13 cellular contexts compared by ENCODE assay signal in the genomic region with DNA sequence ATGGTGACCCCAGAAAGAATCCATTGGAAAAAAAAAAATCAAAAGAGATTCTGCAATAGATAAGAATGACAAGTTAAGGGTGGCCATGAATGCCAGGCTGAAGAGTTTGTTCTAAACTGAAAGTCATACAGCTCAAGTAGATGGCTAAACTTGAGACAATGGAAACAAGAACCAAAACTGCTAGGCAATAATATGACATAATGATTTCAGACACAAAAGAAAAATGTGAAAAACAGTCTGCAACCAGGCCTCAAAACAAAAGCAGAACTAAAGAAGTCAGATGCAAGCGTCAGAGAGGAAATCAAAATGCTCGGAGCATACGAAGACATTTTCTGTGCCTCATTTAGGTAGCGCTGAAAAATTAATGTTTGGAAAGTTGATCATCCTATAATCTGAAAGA. TPM values are rescaled to one million over a fixed set of nuclear protein-coding genes. Genes with fewer than 3 reads are reported as not detected.
DNase-seq lines count a peak whose midpoint lies in the region; ATAC-seq, FAIRE-seq and TF ChIP-seq lines count a peak whose summit lies in the region.
"Had no signal": no experiment of that assay in that cellular context is flagged by ENCODE, and none has a peak within 500 bp of the region (broad histone marks: within the 10 kb centered on the region; RNA-seq: fewer than 3 reads in every experiment).

No MANE protein-coding gene starts in this region.

- H3K27me3 ChIP-seq in adrenal gland (no peaks in the 10 kb centered on the region), neural progenitor cell (no peaks in the 10 kb centered on the region)
- H3K27me3 ChIP-seq: transverse colon had no signal

- H3K36me3 Mint-ChIP-seq in neural progenitor cell: peaks cover 11% of the 10 kb centered on the region

- H3K4me3 ChIP-seq in adrenal gland: no peak overlapping the region
- no peak overlapping the region for H3K4me3 ChIP-seq in neural progenitor cell
- H3K4me3 ChIP-seq: transverse colon had no signal

- WGBS in adrenal gland, 4 donors: 75 to 94% (median 82%) methylated on average over 4 of the region's 4 CpGs

- no peaks in the 10 kb centered on the region for H3K9me3 Mint-ChIP-seq in neural progenitor cell
- H3K9me3 Mint-ChIP-seq: CD4-positive, alpha-beta T cell; naive thymus-derived CD8-positive, alpha-beta T cell had no signal

- TF ChIP-seq CTCF in adrenal gland (IDR thresholded peaks at IDR 0.05) (no peak), neural progenitor cell (IDR thresholded peaks at IDR 0.05) (no peak)

- intact Hi-C loops in adrenal gland (cut with DNase I): no loop called here

- H3K9me3 ChIP-seq in adrenal gland (replicated peaks in 1 of 3) (no peaks in the 10 kb centered on the region), neural progenitor cell (ENCODE audit: low read depth) (no peaks in the 10 kb centered on the region)
- H3K9me3 ChIP-seq: transverse colon had no signal

- no peaks in the 10 kb centered on the region for H3F3A ChIP-seq in neural progenitor cell (ENCODE audit: low read depth)

- H3K36me3 ChIP-seq in adrenal gland (replicated peaks in 1 of 2) (no peaks in the 10 kb centered on the region), neural progenitor cell (no peaks in the 10 kb centered on the region)
- H3K36me3 ChIP-seq: transverse colon had no signal

- H3K4me1 ChIP-seq in adrenal gland (replicated peaks in 1 of 2) (no peaks in the 10 kb centered on the region), neural progenitor cell (no peaks in the 10 kb centered on the region)
- H3K4me1 ChIP-seq: transverse colon had no signal

- peak overlapping the region in 3 of 5 donors; percentile 45 to 61 (median 57) for H3K27ac ChIP-seq in adrenal gland
- no peak overlapping the region for H3K27ac ChIP-seq in neural progenitor cell

- no peaks in the 10 kb centered on the region for H3K79me2 ChIP-seq in neural progenitor cell (ENCODE audit: low read depth)

- H3K4me2 ChIP-seq in neural progenitor cell: no peak overlapping the region

- H3K9ac ChIP-seq in neural progenitor cell: no peak overlapping the region

- DNase-seq in GM12891 (ENCODE audit: insufficient read length, low spot score) (peak; percentile 39), adrenal gland (no peak), NK-92 (lab: John Stamatoyannopoulos, UW; ENCODE audit: unreplicated experiment) (no peak), neural progenitor cell (ENCODE audit: low spot score) (no peak), SK-N-DZ (ENCODE audit: low spot score) (no peak)
- DNase-seq: CD4-positive, alpha-beta T cell; naive thymus-derived CD8-positive, alpha-beta T cell; NCI-H2081; stimulated activated CD4-positive, alpha-beta T cell treated with anti-CD3 and anti-CD28 coated beads, Interleukin-1b, Interleukin-23, amount 100 ng/mL, for 48 hours; transverse colon had no signal

- ATAC-seq in GM21390 (IDR thresholded peaks at IDR 0.05; ENCODE audit: unreplicated experiment) (peak; percentile 91), HG03378 (IDR thresholded peaks at IDR 0.05; ENCODE audit: unreplicated experiment) (peak; percentile 70), GM21367 (IDR thresholded peaks at IDR 0.05; ENCODE audit: unreplicated experiment) (no peak)

- H3K27ac Mint-ChIP-seq in neural progenitor cell: no peak overlapping the region
- H3K27ac Mint-ChIP-seq: CD4-positive, alpha-beta T cell had no signal

- no peaks in the 10 kb centered on the region for H3K27me3 Mint-ChIP-seq in neural progenitor cell (ENCODE audit: insufficient read depth, low read depth)
- H3K27me3 Mint-ChIP-seq: CD4-positive, alpha-beta T cell; naive thymus-derived CD8-positive, alpha-beta T cell had no signal

- H3K4me1 Mint-ChIP-seq in neural progenitor cell: no peaks in the 10 kb centered on the region

- H2AFZ ChIP-seq in neural progenitor cell (replicated peaks): no peak overlapping the region

- no peak for TF ChIP-seq POLR2A in GM12891 (IDR thresholded peaks at IDR 0.05; ENCODE audit: low read depth, low read length)
- TF ChIP-seq POLR2A in adrenal gland (IDR thresholded peaks at IDR 0.05): no peak

- no peak overlapping the region for H3K4me3 Mint-ChIP-seq in neural progenitor cell
- H3K4me3 Mint-ChIP-seq: CD4-positive, alpha-beta T cell had no signal

- H4K20me1 ChIP-seq in neural progenitor cell (ENCODE audit: low read depth): no peaks in the 10 kb centered on the region

- peak; percentile 91 for FAIRE-seq in GM12891 (lab: Jason Lieb, UNC)

TF ChIP-seq in GM12891, 5 proteins besides CTCF, POLR2A, EP300 and RAD21:
- TF ChIP-seq SPI1 (IDR thresholded peaks at IDR 0.05; ENCODE audit: low read depth, low read length) (0 out of 2 replicates have a peak, but pooled peaks have one; percentile 9), PAX5 (IDR thresholded peaks at IDR 0.05; ENCODE audit: insufficient read depth, low read length, severe bottlenecking) (no peak)

RNA-seq across cellular contexts. Expression of gene YPEL2, which starts 54.4 kb away (rescaled TPM):
- polyA plus RNA-seq in GM12891 (2012; ENCODE audit: low read depth, missing spikeins): 1.3 TPM
- total RNA-seq in adrenal gland (10 to 100 TPM in 7 of 8 donors, 1 to 10 TPM in 1; 5.8 to 33.5 (median 28.4) TPM), neural progenitor cell (ENCODE audit: low replicate concordance) (21.4 and 38.0 TPM in 2 replicates)
- 1 to 10 TPM; 6.0 to 7.9 (median 6.1) TPM for polyA plus RNA-seq in adrenal gland
- polyA plus RNA-seq in SK-N-DZ (2014; cell fraction: cytosol; rRNA removed): 5.8 and 6.0 TPM in 2 replicates
- 5.7 and 7.3 TPM in 2 replicates for polyA plus RNA-seq in SK-N-DZ (2014; cell fraction: nucleus; rRNA removed)

RNA-seq across cellular contexts. Expression of gene GDPD1, which starts 56.7 kb away (rescaled TPM):
- polyA plus RNA-seq in GM12891 (2012; ENCODE audit: low read depth, missing spikeins): 0.33 TPM
- total RNA-seq in adrenal gland: 1 to 10 TPM in 7 of 8 donors, under 1 TPM in 1; 0.36 to 6.1 (median 2.9) TPM
- 1 to 10 TPM in 1 of 3 donors, under 1 TPM in 2; 0.54 to 1.6 (median 0.64) TPM for polyA plus RNA-seq in adrenal gland
- total RNA-seq in neural progenitor cell (ENCODE audit: low replicate concordance): 13.6 and 17.8 TPM in 2 replicates
- 17.1 and 21.5 TPM in 2 replicates for polyA plus RNA-seq in SK-N-DZ (2014; cell fraction: cytosol; rRNA removed)
- polyA plus RNA-seq in SK-N-DZ (2014; cell fraction: nucleus; rRNA removed): 8.2 and 12.3 TPM in 2 replicates
